9 cellular contexts compared by ENCODE assay signal in the genomic region with DNA sequence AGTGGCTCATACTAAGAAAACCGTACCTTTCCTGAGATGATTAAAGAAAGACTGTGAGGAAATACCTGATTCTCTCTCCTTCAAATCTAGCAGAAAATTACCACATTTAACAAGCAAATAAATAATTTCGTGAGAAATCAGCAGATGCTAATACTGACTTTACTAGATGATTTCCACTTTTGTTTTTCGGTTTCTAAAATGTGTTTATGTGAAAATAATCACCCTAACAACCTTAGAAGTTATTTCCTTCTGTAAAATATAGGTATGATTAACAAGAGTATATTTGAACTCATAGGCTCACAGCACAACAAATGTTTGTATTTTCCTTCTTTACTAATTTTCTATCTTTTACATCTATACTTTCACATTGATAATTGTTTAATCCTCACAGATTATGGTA.
"Had no signal": no experiment of that assay in that cellular context is flagged by ENCODE, and none has a peak within 500 bp of the region (broad histone marks: within the 10 kb centered on the region; RNA-seq: fewer than 3 reads in every experiment).

No MANE protein-coding gene starts in this region.

- H3K4me2 ChIP-seq: GM23338 had no signal

- ATAC-seq: GM23338, K562 had no signal

- DNase-seq: H9, HCEC 1CT, IMR-90, KG1 had no signal

- FAIRE-seq: H1, H54, HTR-8/SVneo, K562 had no signal

- H2AFZ ChIP-seq: GM23338 had no signal

- H3K27ac Mint-ChIP-seq: GM23338, H9 had no signal

- H3K4me3 ChIP-seq: GM23338, K562 had no signal

- H3K4me3 Mint-ChIP-seq: GM23338, H9 had no signal
